In genomic region chr12:7154042-7154441, GRCh38 we compare ENCODE assay signal across 17 cellular contexts. TPM values are rescaled to one million over a fixed set of nuclear protein-coding genes. Genes with fewer than 3 reads are reported as not detected.
"Had no signal": no experiment of that assay in that cellular context is flagged by ENCODE, and none has a peak within 500 bp of the region (broad histone marks: within the 10 kb centered on the region; RNA-seq: fewer than 3 reads in every experiment).

No MANE protein-coding gene starts in this region.

- H3K4me3 ChIP-seq: gastroesophageal sphincter, hepatocyte, suprapubic skin had no signal

- H3K4me1 ChIP-seq: gastroesophageal sphincter had no signal

- FAIRE-seq: TTC549 had no signal

- H3K4me2 ChIP-seq: hepatocyte had no signal

- ATAC-seq: gastroesophageal sphincter, T-helper 17 cell had no signal

- H3K27me3 ChIP-seq: brain microvascular endothelial cell, gastroesophageal sphincter, hepatocyte, suprapubic skin had no signal

- H3K36me3 ChIP-seq: brain microvascular endothelial cell had no signal

- H3K79me2 ChIP-seq: hepatocyte had no signal

- H2AFZ ChIP-seq: hepatocyte had no signal

- DNase-seq: activated CD4-positive, alpha-beta T cell treated with anti-CD3 and anti-CD28 coated beads, Interleukin-2, amount 50 U/mL, for 1 hour; activated CD4-positive, CD25-positive, alpha-beta regulatory T cell; activated naive CD4-positive, alpha-beta T cell treated with anti-CD3 and anti-CD28 coated beads, Interleukin-2, amount 50 U/mL, for 16 hours; brain microvascular endothelial cell; cerebellar nuclear complex; nephron progenitor cell; stimulated activated CD4-positive, alpha-beta T cell treated with anti-CD3 and anti-CD28 coated beads, Interleukin-12 subunit alpha, Interleukin-12 subunit beta, amount 100 ng/mL, for 4 hours; stimulated activated CD4-positive, alpha-beta T cell treated with anti-CD3 and anti-CD28 coated beads, Interleukin-2, amount 100 ng/mL, for 48 hours; stimulated activated naive CD4-positive, alpha-beta T cell treated with Interleukin-2 at 50 U/mL for 16 hours; T-helper 17 cell had no signal

- H3K9me3 ChIP-seq: gastroesophageal sphincter, suprapubic skin had no signal

- H3K27ac ChIP-seq: brain microvascular endothelial cell, gastroesophageal sphincter, hepatocyte had no signal

RNA-seq across cellular contexts. Expression of gene RBP5, which starts 25.4 kb away (rescaled TPM):
- total RNA-seq: activated T-helper 2 cell treated with anti-CD3 and anti-CD28 coated beads, Interferon-gamma antibody, Interleukin-2, Interleukin-4, amounts not matched to agents 10 μg/mL and 5 μg/mL and 100 μg/mL, durations not matched to agents 14 hours and 24 hours and 36 hours; epithelial cell of proximal tubule; osteoblast; T-helper 17 cell had no signal
